In genomic region chr3:11632564-11632963, GRCh38 we compare ENCODE assay signal across 10 cellular contexts. TPM values are rescaled to one million over a fixed set of nuclear protein-coding genes. Genes with fewer than 3 reads are reported as not detected.
A peak's percentile ranks its signal among the peaks of the same experiment; 100 is the strongest.
DNase-seq lines count a peak whose midpoint lies in the region; ATAC-seq and TF ChIP-seq lines count a peak whose summit lies in the region.
"Had no signal": no experiment of that assay in that cellular context is flagged by ENCODE, and none has a peak within 500 bp of the region (broad histone marks: within the 10 kb centered on the region; RNA-seq: fewer than 3 reads in every experiment).

No MANE protein-coding gene starts in this region.

- in situ Hi-C loops in Panc1 (cut with HindIII; ENCODE audit: low pct_unique_long_range_greater_than_20kb, low sequenced_read_pairs) = no loop called here

- peak overlapping the region; percentile 67 for H3K27ac ChIP-seq in Panc1 (ENCODE audit: low read length)
- peak overlapping the region; percentile 72 for H3K27ac ChIP-seq in lower lobe of right lung
- peak overlapping the region; percentile 5 to 34 for H3K27ac ChIP-seq in thoracic aorta

- CTCF ChIA-PET in Panc1 (lab: Charles Lee) = no interaction called here

- H3K36me3 Mint-ChIP-seq in T-helper 2 cell treated with Interferon-gamma antibody and Interleukin-4, amounts not matched to agents 5 μg/mL and 100 μg/mL, for 36 hours (ENCODE audit: low read depth) = peaks cover 32% of the 10 kb centered on the region

- H3K27me3 Mint-ChIP-seq in T-helper 2 cell treated with Interferon-gamma antibody and Interleukin-4, amounts not matched to agents 5 μg/mL and 100 μg/mL, for 36 hours (ENCODE audit: low read depth) = no peaks in the 10 kb centered on the region

- no peaks in the 10 kb centered on the region for H3K9me3 Mint-ChIP-seq in T-helper 2 cell treated with Interferon-gamma antibody and Interleukin-4, amounts not matched to agents 5 μg/mL and 100 μg/mL, for 36 hours

- H3K4me3 ChIP-seq in Panc1 (ENCODE audit: low read depth in 2 of 2, low read length in 2 of 2) (no peak overlapping the region), lower lobe of right lung (no peak overlapping the region), thoracic aorta (no peak overlapping the region)

- DNase-seq in T-helper 2 cell treated with Interferon-gamma antibody and Interleukin-4, amounts not matched to agents 5 μg/mL and 100 μg/mL, for 36 hours (ENCODE audit: low spot score) = no peak
- DNase-seq in T-helper 2 cell (no peak), Panc1 (ENCODE audit: low read depth, low spot score) (no peak), lower lobe of right lung (no peak), thoracic aorta (ENCODE audit: low spot score) (no peak), NOMO-1 treated with DMSO at 0.1 percent for 48 hours (lab: John Stamatoyannopoulos, UW; ENCODE audit: unreplicated experiment) (no peak), NCI-H2107 (lab: John Stamatoyannopoulos, UW) (no peak)
- DNase-seq: foreskin fibroblast, NCI-H226 had no signal

- peak overlapping the region; percentile 1 for H3K27ac Mint-ChIP-seq in T-helper 2 cell treated with Interferon-gamma antibody and Interleukin-4, amounts not matched to agents 5 μg/mL and 100 μg/mL, for 36 hours

- intact Hi-C loops in Panc1 (cut with micrococcal nuclease; ENCODE audit: unreplicated experiment) = no loop called here
- intact Hi-C loops in lower lobe of right lung (cut with DNase I) = no loop called here

- TF ChIP-seq CTCF in Panc1 (IDR thresholded peaks at IDR 0.05) (no peak), lower lobe of right lung (IDR thresholded peaks at IDR 0.05) (no peak), thoracic aorta (IDR thresholded peaks at IDR 0.05) (no peak)

- no peak for ATAC-seq in Panc1
- no peak for ATAC-seq in lower lobe of right lung
- no peak for ATAC-seq in thoracic aorta (ENCODE audit: insufficient number of reproducible peaks, low FRiP score, low read depth)
- ATAC-seq in HG02884 (IDR thresholded peaks at IDR 0.05; ENCODE audit: unreplicated experiment) = no peak

- H3K4me1 ChIP-seq in Panc1 (ENCODE audit: control insufficient read depth, insufficient read depth, low read length) (peaks cover 75% of the 10 kb centered on the region), lower lobe of right lung (peaks cover 54% of the 10 kb centered on the region), thoracic aorta (ENCODE audit: control insufficient read depth in 1 of 2, low read depth in 2 of 2) (peaks cover 47 to 82% of the 10 kb centered on the region in 2 donors)

- BruUV-seq in Panc1 (replicated peaks; lab: Mats Ljungman, UMichigan) = no TSS peak

- H3K9me3 ChIP-seq in Panc1 (ENCODE audit: control insufficient read depth, insufficient read depth, low read depth, low read length) (no peaks in the 10 kb centered on the region), lower lobe of right lung (no peaks in the 10 kb centered on the region), thoracic aorta (no peaks in the 10 kb centered on the region)

- H3K4me3 Mint-ChIP-seq in T-helper 2 cell treated with Interferon-gamma antibody and Interleukin-4, amounts not matched to agents 5 μg/mL and 100 μg/mL, for 36 hours = peak overlapping the region; percentile 66

- H3K27me3 ChIP-seq in Panc1 (ENCODE audit: control insufficient read depth, insufficient read depth, low read length) (no peaks in the 10 kb centered on the region), lower lobe of right lung (ENCODE audit: low read depth) (no peaks in the 10 kb centered on the region), thoracic aorta (replicated peaks; ENCODE audit: insufficient read depth) (no peaks in the 10 kb centered on the region)

- POLR2A ChIA-PET in Panc1 (lab: Charles Lee) = no interaction called here

- H3K36me3 ChIP-seq in Panc1 (ENCODE audit: control insufficient read depth, insufficient read depth, low read length) = no peaks in the 10 kb centered on the region; the same call in 1 of the 2 replicates
- H3K36me3 ChIP-seq in lower lobe of right lung = no peaks in the 10 kb centered on the region
- no peaks in the 10 kb centered on the region for H3K36me3 ChIP-seq in thoracic aorta

- H3K4me1 Mint-ChIP-seq in T-helper 2 cell treated with Interferon-gamma antibody and Interleukin-4, amounts not matched to agents 5 μg/mL and 100 μg/mL, for 36 hours (ENCODE audit: low read depth) = peaks cover 65% of the 10 kb centered on the region

RNA-seq across cellular contexts. Expression of gene VGLL4, which starts 11.2 kb away (rescaled TPM):
- total RNA-seq in Panc1 (2021; ENCODE audit: unreplicated experiment) (66.0 TPM), lower lobe of right lung (45.5 TPM), thoracic aorta (100 to 1,000 TPM; 113 to 114 TPM)
- polyA plus RNA-seq in Panc1 (2012; ENCODE audit: insufficient read length) = 61.2 TPM

Comparison
In these comparisons a context has a peak if more than half of its experiments do, and no peak if none do; other contexts are left out.
1. H3K27ac ChIP-seq: peak in every context shown above with its lines; median percentile 72 in lower lobe of right lung; 67 in Panc1; 20 in thoracic aorta.